In the genomic region with DNA sequence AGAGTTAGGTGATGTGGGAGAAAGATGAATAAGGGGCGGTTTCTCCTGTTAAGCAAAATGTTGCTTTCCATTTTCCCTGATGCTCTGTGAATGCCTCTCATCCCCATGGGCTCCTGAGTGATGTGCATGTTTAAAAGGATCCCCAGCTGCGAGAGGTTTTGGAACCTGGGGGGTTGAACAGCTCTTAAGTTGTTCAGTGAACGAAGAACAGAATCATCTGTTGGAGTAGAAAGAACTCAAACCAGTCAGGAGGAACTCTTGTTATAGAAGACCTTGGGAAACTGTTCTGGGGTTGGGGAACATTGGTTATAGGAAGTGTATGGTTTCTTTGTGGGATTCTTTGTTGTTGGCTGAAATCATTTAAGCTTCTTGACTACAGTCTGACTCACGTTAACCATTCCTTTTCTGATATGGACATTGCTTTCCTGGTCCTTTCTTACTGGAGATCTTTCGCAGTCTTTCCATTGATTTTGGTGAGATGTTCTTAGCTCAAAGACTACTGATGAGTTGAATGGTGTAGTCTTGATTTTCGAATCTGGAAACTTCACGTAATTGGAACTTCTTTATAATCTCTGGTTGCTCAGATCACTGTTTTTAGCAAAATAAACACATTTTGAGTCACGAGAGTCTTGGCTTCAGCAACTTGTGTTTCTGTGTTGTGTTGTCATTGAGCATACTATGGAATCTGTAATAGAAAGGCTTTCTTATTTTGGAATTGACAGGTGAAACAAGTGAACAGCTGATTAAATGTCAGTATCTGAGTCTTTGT, we compare ENCODE assay signal across 8 cellular contexts. TPM values are rescaled to one million over a fixed set of nuclear protein-coding genes. Genes with fewer than 3 reads are reported as not detected.
DNase-seq lines count a peak whose midpoint lies in the region; ATAC-seq, FAIRE-seq and TF ChIP-seq lines count a peak whose summit lies in the region.

No MANE protein-coding gene starts in this region.

- no peak for FAIRE-seq in frontal cortex (lab: Jason Lieb, UNC)

- H3F3A ChIP-seq in PC-9 (ENCODE audit: insufficient read depth, low read depth) = peaks cover 33% of the 10 kb centered on the region

- H3K4me3 ChIP-seq in PC-9 (peak overlapping the region; percentile 72), ectodermal cell (ENCODE audit: insufficient read depth, low read depth, low read length) (peak overlapping the region; percentile 76)

- H3K4me1 ChIP-seq in PC-9 (replicated peaks; ENCODE audit: insufficient read depth) (peaks cover 42% of the 10 kb centered on the region), ectodermal cell (ENCODE audit: control insufficient read depth, insufficient read depth, low read length) (peaks cover 10% of the 10 kb centered on the region)

- H2AFZ ChIP-seq in PC-9 = no peak overlapping the region

- H3K27me3 ChIP-seq in PC-9 (ENCODE audit: insufficient read depth, low read depth) (no peaks in the 10 kb centered on the region), ectodermal cell (ENCODE audit: control insufficient read depth, insufficient read depth, low read length, poor library complexity, severe bottlenecking) (no peaks in the 10 kb centered on the region)

- H3K9me2 ChIP-seq in PC-9 (ENCODE audit: insufficient read depth) = no peaks in the 10 kb centered on the region

- no peaks in the 10 kb centered on the region for H3K27me3 Mint-ChIP-seq in neural crest cell (ENCODE audit: low read depth)

- no peak for ATAC-seq in GM18519 (IDR thresholded peaks at IDR 0.05; ENCODE audit: low FRiP score, unreplicated experiment)

- no peaks in the 10 kb centered on the region; the same call in 1 of the 2 replicates for H4K20me1 ChIP-seq in PC-9 (ENCODE audit: insufficient read depth)

- H3K9me3 Mint-ChIP-seq in neural crest cell = no peaks in the 10 kb centered on the region

- H3K36me3 ChIP-seq in PC-9 (ENCODE audit: low read depth) (no peaks in the 10 kb centered on the region), ectodermal cell (ENCODE audit: control insufficient read depth, insufficient read depth, low read length) (peaks cover 6% of the 10 kb centered on the region)

- 71 to 72% methylated on average over 8 of the region's 8 CpGs for WGBS in ectodermal cell, 2 experiments

- H3K27ac ChIP-seq in PC-9 (peak overlapping the region; percentile 94; the same call in 1 of the 2 replicates), ectodermal cell (ENCODE audit: insufficient read depth, low read depth, low read length, poor library complexity, severe bottlenecking) (peak overlapping the region; percentile 100)

- POLR2A ChIA-PET in PC-9 (lab: Charles Lee; ENCODE audit: unreplicated experiment) = interaction anchor here (0.6 kb wide), 2 partner anchors 69 to 90 kb away, joined by 4 to 18 read pairs; a partner anchor contains a TSS

- H3K27ac Mint-ChIP-seq in neural crest cell (ENCODE audit: unreplicated experiment) = peak overlapping the region; percentile 100

- DNase-seq in NCI-H1417 (lab: John Stamatoyannopoulos, UW) (peak in 2 of 3 experiments; percentile 56 to 75), NCI-H1417 treated with DMSO at 0.1 percent for 48 hours (lab: John Stamatoyannopoulos, UW) (no peak), PC-9 (no peak), neural crest cell (ENCODE audit: low read depth, low spot score) (no peak), NCI-H1930 (lab: John Stamatoyannopoulos, UW) (no peak), frontal cortex (ENCODE audit: low spot score in 2 of 2) (no peak)

- peaks cover 54% of the 10 kb centered on the region for H3K79me2 ChIP-seq in PC-9 (ENCODE audit: low read depth)

- peaks cover 7% of the 10 kb centered on the region for H3K36me3 Mint-ChIP-seq in neural crest cell (ENCODE audit: low read depth)

- H3K4me1 Mint-ChIP-seq in neural crest cell = peaks cover 46% of the 10 kb centered on the region

- TSS peak; percentile 49 for BruUV-seq in PC-9 (replicated peaks; lab: Mats Ljungman, UMichigan)

- intact Hi-C loops in PC-9 (cut with micrococcal nuclease; ENCODE audit: unreplicated experiment) = loop anchor here (2.0 kb wide), 1 partner anchor 59 kb away; a partner anchor contains a TSS

- H3K4me3 Mint-ChIP-seq in neural crest cell = peak overlapping the region; percentile 97

- peak overlapping the region; percentile 95 for H3K4me2 ChIP-seq in PC-9

- CTCF ChIA-PET in PC-9 (lab: Charles Lee) = interaction anchor here (1.0 kb wide), 1 partner anchor 10 kb away, joined by 3 read pairs; no protein-coding TSS in a partner anchor

- TF ChIP-seq CTCF in PC-9 (conservative IDR thresholded peaks at IDR 0.05) = no peak
- TF ChIP-seq CTCF in neural crest cell (conservative IDR thresholded peaks at IDR 0.05) = no peak

- H3K9me3 ChIP-seq in PC-9 (ENCODE audit: insufficient read depth, low read depth) = no peaks in the 10 kb centered on the region
- no peaks in the 10 kb centered on the region for H3K9me3 ChIP-seq in ectodermal cell (ENCODE audit: control insufficient read depth, low read length)

RNA-seq across cellular contexts. Expression of a gene that starts 1.3 kb away (rescaled TPM):
- total RNA-seq in PC-9 (2021) (25.3 and 27.8 TPM in 2 replicates), neural crest cell (49.3 and 49.4 TPM in 2 replicates), frontal cortex (21.2 TPM)
- 46.8 TPM for polyA plus RNA-seq in ectodermal cell (2013, experiment 1 of 4)
- polyA plus RNA-seq in ectodermal cell (2013, experiment 2 of 4) = 51.5 TPM
- 38.8 TPM for polyA plus RNA-seq in ectodermal cell (2013, experiment 3 of 4)
- polyA plus RNA-seq in ectodermal cell (2013, experiment 4 of 4) = 46.4 TPM

RNA-seq across cellular contexts. Expression of a gene that starts 21.0 kb away (rescaled TPM):
- total RNA-seq in PC-9 (2021) (12.7 and 12.8 TPM in 2 replicates), neural crest cell (11.9 and 13.1 TPM in 2 replicates), frontal cortex (13.5 TPM)
- 23.8 TPM for polyA plus RNA-seq in ectodermal cell (2013, experiment 1 of 4)
- 20.0 TPM for polyA plus RNA-seq in ectodermal cell (2013, experiment 2 of 4)
- polyA plus RNA-seq in ectodermal cell (2013, experiment 3 of 4) = 24.6 TPM
- polyA plus RNA-seq in ectodermal cell (2013, experiment 4 of 4) = 20.5 TPM

RNA-seq across cellular contexts. Expression of a gene that starts 58.2 kb away (rescaled TPM):
- 94.4 and 108 TPM in 2 replicates for total RNA-seq in PC-9 (2021)
- 2.2 TPM for polyA plus RNA-seq in ectodermal cell (2013, experiment 1 of 4)
- 1.9 TPM for polyA plus RNA-seq in ectodermal cell (2013, experiment 2 of 4)
- polyA plus RNA-seq in ectodermal cell (2013, experiment 3 of 4) = 2.5 TPM
- polyA plus RNA-seq in ectodermal cell (2013, experiment 4 of 4) = 1.4 TPM
- 1.1 and 3.1 TPM in 2 replicates for total RNA-seq in neural crest cell
- total RNA-seq in frontal cortex = 0.41 TPM

Comparison
In these comparisons a context has a peak if more than half of its experiments do, and no peak if none do; other contexts are left out.
1. DNase-seq: peak in NCI-H1417 (2 of 3); none in NCI-H1417 treated with DMSO at 0.1 percent for 48 hours (single experiment), PC-9 (0 of 2), neural crest cell (single experiment), NCI-H1930 (0 of 2) and frontal cortex (0 of 2).
2. RNA of a gene that starts 58.2 kb away (total RNA-seq): 94.4 to 108 TPM in PC-9; 1.1 to 3.1 TPM in neural crest cell and 0.41 TPM in frontal cortex (single experiment); every median in the first group is over 10 times any median in the second.